ENCODE assay signal across 1 cellular context in the genomic region with DNA sequence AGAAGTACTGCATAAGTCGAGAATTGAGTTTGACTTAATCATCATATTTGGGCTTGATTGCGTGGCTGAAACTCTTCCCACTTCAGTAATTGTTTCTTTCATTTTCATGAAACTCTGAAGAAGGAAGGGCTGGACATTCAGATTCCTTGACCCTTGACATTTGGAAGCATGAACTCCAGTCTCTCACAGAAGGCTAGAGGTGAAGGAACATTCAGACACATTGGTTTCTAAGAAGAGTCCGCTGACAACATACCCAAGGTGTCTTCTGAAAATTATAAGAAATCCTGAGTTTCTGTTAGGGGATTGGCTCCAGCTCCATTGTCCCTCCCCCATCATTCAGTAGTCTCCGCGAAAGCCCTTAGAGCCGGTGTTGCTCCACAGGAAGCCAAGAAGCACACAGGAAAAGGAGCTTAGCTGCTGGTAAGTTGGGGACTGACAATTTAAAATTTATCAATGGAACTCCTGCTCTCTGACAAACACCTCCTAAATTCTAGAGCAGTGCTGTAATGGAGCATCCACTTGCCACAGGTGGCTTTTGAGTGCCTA.
TF ChIP-seq lines count a peak whose summit lies in the region.

A gene with protein sequence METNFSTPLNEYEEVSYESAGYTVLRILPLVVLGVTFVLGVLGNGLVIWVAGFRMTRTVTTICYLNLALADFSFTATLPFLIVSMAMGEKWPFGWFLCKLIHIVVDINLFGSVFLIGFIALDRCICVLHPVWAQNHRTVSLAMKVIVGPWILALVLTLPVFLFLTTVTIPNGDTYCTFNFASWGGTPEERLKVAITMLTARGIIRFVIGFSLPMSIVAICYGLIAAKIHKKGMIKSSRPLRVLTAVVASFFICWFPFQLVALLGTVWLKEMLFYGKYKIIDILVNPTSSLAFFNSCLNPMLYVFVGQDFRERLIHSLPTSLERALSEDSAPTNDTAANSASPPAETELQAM (plus strand): TSS at position 370 of the 546 bp plus-strand sequence. CDS start 7,479 bp downstream, outside the sequence.

TF ChIP-seq in WTC11, 78 proteins besides CTCF, POLR2A, EP300 and RAD21 (continued from another document):
- TF ChIP-seq, protein P1, sequence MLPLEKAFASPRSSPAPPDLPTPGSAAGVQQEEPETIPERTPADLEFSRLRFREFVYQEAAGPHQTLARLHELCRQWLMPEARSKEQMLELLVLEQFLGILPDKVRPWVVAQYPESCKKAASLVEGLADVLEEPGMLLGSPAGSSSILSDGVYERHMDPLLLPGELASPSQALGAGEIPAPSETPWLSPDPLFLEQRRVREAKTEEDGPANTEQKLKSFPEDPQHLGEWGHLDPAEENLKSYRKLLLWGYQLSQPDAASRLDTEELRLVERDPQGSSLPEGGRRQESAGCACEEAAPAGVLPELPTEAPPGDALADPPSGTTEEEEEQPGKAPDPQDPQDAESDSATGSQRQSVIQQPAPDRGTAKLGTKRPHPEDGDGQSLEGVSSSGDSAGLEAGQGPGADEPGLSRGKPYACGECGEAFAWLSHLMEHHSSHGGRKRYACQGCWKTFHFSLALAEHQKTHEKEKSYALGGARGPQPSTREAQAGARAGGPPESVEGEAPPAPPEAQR (CRISPR knock-in tag; IDR thresholded peaks at IDR 0.05), result no peak
TF ChIP-seq in WTC11: peak in this region for 0.
